8 cellular contexts compared by ENCODE assay signal in genomic region chrX:55007633-55008032, GRCh38. TPM values are rescaled to one million over a fixed set of nuclear protein-coding genes. Genes with fewer than 3 reads are reported as not detected.
A peak's percentile ranks its signal among the peaks of the same experiment; 100 is the strongest.
DNase-seq lines count a peak whose midpoint lies in the region; ATAC-seq, FAIRE-seq and TF ChIP-seq lines count a peak whose summit lies in the region.
"Had no signal": no experiment of that assay in that cellular context is flagged by ENCODE, and none has a peak within 500 bp of the region (broad histone marks: within the 10 kb centered on the region; RNA-seq: fewer than 3 reads in every experiment).

No MANE protein-coding gene starts in this region.

- H3K27ac ChIP-seq in transverse colon = peak overlapping the region; percentile 63 to 83 (median 75)

- 42% methylated on average over 5 of the region's 5 CpGs; no CpG with 5 or more reads in 1 of the 2 donors for WGBS in transverse colon (ENCODE audit: low coverage in 1 of 2), 2 donors

- no peaks in the 10 kb centered on the region for H3K36me3 ChIP-seq in transverse colon

- TF ChIP-seq POLR2A in transverse colon (IDR thresholded peaks at IDR 0.05) = no peak

- H3K9me3 ChIP-seq in transverse colon = no peaks in the 10 kb centered on the region

- H3K4me1 ChIP-seq in transverse colon = peaks cover 0 to 22% (median 5%) of the 10 kb centered on the region in 4 donors

- DNase-seq in M059J (ENCODE audit: low read depth) = peak; percentile 82
- peak; percentile 38 to 65 for DNase-seq in left colon
- peak; percentile 67 for DNase-seq in transverse colon
- no peak for DNase-seq in NCI-H446 (lab: John Stamatoyannopoulos, UW)
- DNase-seq: activated CD8-positive, alpha-beta memory T cell treated with anti-CD3 and anti-CD28 coated beads for 24 hours had no signal

- intact Hi-C loops in left colon (cut with DNase I, micrococcal nuclease) = loop anchor here in 1 of 2 donors (10.0 kb wide), 1 partner anchor 363 kb away; no protein-coding TSS in a partner anchor
- intact Hi-C loops in transverse colon (cut with DNase I; ENCODE audit: low total_unique reads) = no loop called here

- ATAC-seq in left colon (peak; percentile 96), GM18873 (IDR thresholded peaks at IDR 0.05; ENCODE audit: low FRiP score, unreplicated experiment) (no peak), HG03520 (IDR thresholded peaks at IDR 0.05; ENCODE audit: unreplicated experiment) (no peak)

- TF ChIP-seq EP300 in transverse colon (IDR thresholded peaks at IDR 0.05; ENCODE audit: low read depth) = no peak

- FAIRE-seq in colon (lab: Jason Lieb, UNC) = peak; percentile 96

- H3K4me3 ChIP-seq in transverse colon = no peak overlapping the region

- H3K27me3 ChIP-seq in transverse colon = no peaks in the 10 kb centered on the region

- in situ Hi-C loops in transverse colon (cut with MboI; ENCODE audit: low pct_ligation_motif_present in 1 of 4, low pct_unique_long_range_greater_than_20kb in 1 of 4, low sequenced_read_pairs in 3 of 4) = no loop called here

- TF ChIP-seq CTCF in transverse colon (IDR thresholded peaks at IDR 0.05) = no peak

RNA-seq across cellular contexts. Expression of gene APEX2, which starts 7.5 kb away (rescaled TPM):
- 32.8 and 38.4 TPM in 2 replicates for total RNA-seq in M059J (2014; rRNA removed; shearing (Covaris generic))
- total RNA-seq in left colon (10 to 100 TPM; 20.8 to 22.1 TPM), transverse colon (10 to 100 TPM in 3 of 4 donors, 1 to 10 TPM in 1; 3.2 to 22.1 (median 14.3) TPM)

RNA-seq across cellular contexts. Expression of gene PFKFB1, which starts 13.6 kb away (rescaled TPM):
- total RNA-seq in M059J (2014; rRNA removed; shearing (Covaris generic)) = not detected in 2 replicates
- total RNA-seq in left colon (under 1 TPM; 0.31 to 0.34 TPM), transverse colon (under 1 TPM in 2 of 4 donors, not detected in 2; 0.32 to 0.55 TPM)

RNA-seq across cellular contexts. Expression of gene ALAS2, which starts 23.1 kb away (rescaled TPM):
- not detected in 2 replicates for total RNA-seq in M059J (2014; rRNA removed; shearing (Covaris generic))
- total RNA-seq in left colon (not detected), transverse colon (not detected)

Comparison
In these comparisons a context has a peak if more than half of its experiments do, and no peak if none do; other contexts are left out.
1. DNase-seq: peak in M059J (single experiment), left colon (2 of 2) and transverse colon (single experiment); none in NCI-H446 (0 of 2).